18 cellular contexts compared by ENCODE assay signal in genomic region chr12:119177056-119177325, GRCh38. TPM values are rescaled to one million over a fixed set of nuclear protein-coding genes. Genes with fewer than 3 reads are reported as not detected.
A peak's percentile ranks its signal among the peaks of the same experiment; 100 is the strongest.
DNase-seq lines count a peak whose midpoint lies in the region; ATAC-seq and TF ChIP-seq lines count a peak whose summit lies in the region.
"Had no signal": no experiment of that assay in that cellular context is flagged by ENCODE, and none has a peak within 500 bp of the region (broad histone marks: within the 10 kb centered on the region; RNA-seq: fewer than 3 reads in every experiment).

No MANE protein-coding gene starts in this region.

- H3K79me2 ChIP-seq in hepatocyte = peaks cover 15% of the 10 kb centered on the region

- H3K9me3 ChIP-seq in left ventricle myocardium inferior (replicated peaks) (no peaks in the 10 kb centered on the region), hepatocyte (ENCODE audit: low read depth) (no peaks in the 10 kb centered on the region), gastrocnemius medialis (no peaks in the 10 kb centered on the region), vagina (no peaks in the 10 kb centered on the region)
- H3K9me3 ChIP-seq: Caco-2, lower lobe of right lung had no signal

- TF ChIP-seq CTCF in left ventricle myocardium inferior (IDR thresholded peaks at IDR 0.05; ENCODE audit: borderline replicate concordance) (no peak), hepatocyte (IDR thresholded peaks at IDR 0.05; ENCODE audit: poor library complexity) (no peak), gastrocnemius medialis (IDR thresholded peaks at IDR 0.05 in 4 of 5, conservative IDR thresholded peaks at IDR 0.05 in 1 of 5) (no peak), vagina (IDR thresholded peaks at IDR 0.05) (no peak)

- intact Hi-C loops in left ventricle myocardium inferior (cut with micrococcal nuclease) = no loop called here
- intact Hi-C loops in cardiac septum (cut with DNase I) = no loop called here
- intact Hi-C loops in gastrocnemius medialis (cut with DNase I; ENCODE audit: low total_unique reads) = loop anchor here (10.0 kb wide), 3 partner anchors 642 to 1042 kb away; partner anchors contain the start of genes PEBP1, SUDS3 and TAOK3
- intact Hi-C loops in vagina (cut with DNase I) = no loop called here

- no peak overlapping the region for H3K4me3 ChIP-seq in left ventricle myocardium inferior
- no peak overlapping the region for H3K4me3 ChIP-seq in hepatocyte
- H3K4me3 ChIP-seq in gastrocnemius medialis = peak overlapping the region in 3 of 4 donors; percentile 24 to 61 (median 45)
- H3K4me3 ChIP-seq in vagina = no peak overlapping the region

- in situ Hi-C loops in gastrocnemius medialis (cut with MboI; ENCODE audit: low sequenced_read_pairs in 4 of 4) = no loop called here

- TF ChIP-seq POLR2A in gastrocnemius medialis (IDR thresholded peaks at IDR 0.05) = no peak
- TF ChIP-seq POLR2A in vagina (IDR thresholded peaks at IDR 0.05) = no peak

- H3K27me3 ChIP-seq in left ventricle myocardium inferior (ENCODE audit: low read depth) (peaks cover 4% of the 10 kb centered on the region), hepatocyte (no peaks in the 10 kb centered on the region), gastrocnemius medialis (no peaks in the 10 kb centered on the region), vagina (no peaks in the 10 kb centered on the region)

- H2AFZ ChIP-seq in hepatocyte = no peak overlapping the region

- ATAC-seq in gastrocnemius medialis (no peak), GM21717 (IDR thresholded peaks at IDR 0.05; ENCODE audit: unreplicated experiment) (no peak), GM18861 (IDR thresholded peaks at IDR 0.05; ENCODE audit: unreplicated experiment) (no peak)

- DNase-seq in left ventricle myocardium inferior (no peak), cardiac septum (ENCODE audit: low spot score) (no peak), hepatocyte (ENCODE audit: low spot score) (no peak), gastrocnemius medialis (no peak), vagina (ENCODE audit: extremely low spot score in 2 of 2) (no peak)
- no peak for DNase-seq in activated naive CD4-positive, alpha-beta T cell (lab: John Stamatoyannopoulos, UW)
- DNase-seq: activated B cell treated with CpG ODN at 0.5 μM for 24 hours; activated CD4-positive, alpha-beta memory T cell treated with anti-CD3 and anti-CD28 coated beads for 36 hours; activated naive CD4-positive, alpha-beta T cell treated with anti-CD3 and anti-CD28 coated beads, Interleukin-2, amount 10 ng/mL, durations not matched to agents 7 days and 5 days; activated T-cell treated with anti-CD3 and anti-CD28 coated beads, Interleukin-2, amount 50 U/mL, for 1 hour; Kasumi-1; naive B cell; stimulated activated naive CD4-positive, alpha-beta T cell had no signal

- H3K4me1 ChIP-seq in left ventricle myocardium inferior (peaks cover 60% of the 10 kb centered on the region), hepatocyte (ENCODE audit: insufficient read depth) (peaks cover 24% of the 10 kb centered on the region), gastrocnemius medialis (peaks cover 27 to 29% of the 10 kb centered on the region in 2 donors), vagina (peaks cover 36% of the 10 kb centered on the region)

- H3K36me3 ChIP-seq in left ventricle myocardium inferior (peaks cover 4% of the 10 kb centered on the region), hepatocyte (replicated peaks; ENCODE audit: insufficient read depth, low read depth) (no peaks in the 10 kb centered on the region), gastrocnemius medialis (peaks cover 0 to 2% of the 10 kb centered on the region in 2 donors), vagina (no peaks in the 10 kb centered on the region)
- H3K36me3 ChIP-seq: lower lobe of right lung had no signal

- H3K9me2 ChIP-seq in hepatocyte (replicated peaks; ENCODE audit: insufficient read depth) = no peaks in the 10 kb centered on the region

- no peak overlapping the region for H3K4me2 ChIP-seq in hepatocyte

- H4K20me1 ChIP-seq in hepatocyte (ENCODE audit: insufficient read depth, poor library complexity, severe bottlenecking) = no peaks in the 10 kb centered on the region

- H3K27ac ChIP-seq in left ventricle myocardium inferior (replicated peaks) = peak overlapping the region; percentile 91
- peak overlapping the region; percentile 58 for H3K27ac ChIP-seq in hepatocyte
- H3K27ac ChIP-seq in gastrocnemius medialis = peak overlapping the region; percentile 97 to 100 (median 98)
- peak overlapping the region; percentile 95 for H3K27ac ChIP-seq in vagina

- 80% methylated on average over 4 of the region's 4 CpGs for WGBS in hepatocyte (ENCODE audit: low lambda C conversion rate, missing lambda C conversion rate)

RNA-seq across cellular contexts. Expression of gene HSPB8, which starts 1.7 kb away (rescaled TPM):
- total RNA-seq in left ventricle myocardium inferior (512 TPM), cardiac septum (529 TPM), hepatocyte (28.5 and 29.7 TPM in 2 replicates), gastrocnemius medialis (100 to 1,000 TPM; 552 to 742 (median 604) TPM), vagina (58.4 TPM)
- polyA plus RNA-seq in hepatocyte = 39.7 and 45.4 TPM in 2 replicates
- total RNA-seq: activated B cell treated with CpG ODN at 0.5 μM for 24 hours; activated CD4-positive, alpha-beta memory T cell treated with anti-CD3 and anti-CD28 coated beads for 36 hours; T-helper 2 cell treated with Interferon-gamma antibody and Interleukin-4, amounts not matched to agents 100 ng/mL and 5 ng/mL, for 36 hours had no signal

Comparison
In these comparisons a context has a peak if more than half of its experiments do, and no peak if none do; other contexts are left out.
1. H3K4me3 ChIP-seq: peak in gastrocnemius medialis (3 of 4); none in left ventricle myocardium inferior (single experiment), hepatocyte (single experiment) and vagina (0 of 2).
2. Peak in every context shown above with its lines, with median percentiles within 50 percentile points of each other: H3K27ac ChIP-seq.